In genomic region chr17:38557836-38558750, GRCh38 we compare ENCODE assay signal across 1 cellular context.
TF ChIP-seq lines count a peak whose summit lies in the region.

No MANE protein-coding gene starts in this region.

TF ChIP-seq in HEK293, 187 proteins besides CTCF, POLR2A, EP300 and RAD21 (continued from another document and continues in another):
- TF ChIP-seq ZNF692 (tag by site-specific recombination; IDR thresholded peaks at IDR 0.05) (peak; percentile 91), ZNF624 (tag by site-specific recombination; IDR thresholded peaks at IDR 0.05) (no peak), ZNF292 (tag by site-specific recombination; IDR thresholded peaks at IDR 0.05; ENCODE audit: borderline replicate concordance, low read depth) (no peak), ZFP37 (tag by site-specific recombination; IDR thresholded peaks at IDR 0.05) (no peak), ZNF311 (tag by site-specific recombination; IDR thresholded peaks at IDR 0.05; ENCODE audit: borderline replicate concordance) (no peak), SP3 (tag by site-specific recombination; IDR thresholded peaks at IDR 0.05) (peak; percentile 91), HOXA7 (CRISPR knock-in tag; IDR thresholded peaks at IDR 0.05; ENCODE audit: borderline replicate concordance) (no peak), ZNF645 (tag by site-specific recombination; IDR thresholded peaks at IDR 0.05) (no peak), ZNF629 (tag by site-specific recombination; IDR thresholded peaks at IDR 0.05) (no peak), REST (tag by site-specific recombination; IDR thresholded peaks at IDR 0.05) (no peak), ZNF362 (tag by site-specific recombination; IDR thresholded peaks at IDR 0.05) (no peak), ZNF121 (tag by site-specific recombination; IDR thresholded peaks at IDR 0.05) (no peak), SALL2 (tag by site-specific recombination; IDR thresholded peaks at IDR 0.05; ENCODE audit: borderline replicate concordance) (no peak), ZNF302 (tag by site-specific recombination; IDR thresholded peaks at IDR 0.05; ENCODE audit: low read depth) (no peak), ZNF112 (tag by site-specific recombination; IDR thresholded peaks at IDR 0.05) (no peak), ZFHX2 (tag by site-specific recombination; conservative IDR thresholded peaks at IDR 0.05) (no peak; the same call in 1 of the 2 replicates), ZNF747 (tag by site-specific recombination; IDR thresholded peaks at IDR 0.05) (no peak), ZNF707 (tag by site-specific recombination; IDR thresholded peaks at IDR 0.05) (no peak), AEBP2 (tag by site-specific recombination; IDR thresholded peaks at IDR 0.05; ENCODE audit: borderline replicate concordance) (no peak), ZNF280D (tag by site-specific recombination; IDR thresholded peaks at IDR 0.05) (no peak), ZNF704 (tag by site-specific recombination; IDR thresholded peaks at IDR 0.05) (no peak), KLF16 (tag by site-specific recombination; IDR thresholded peaks at IDR 0.05) (peak; percentile 49), ZNF223 (tag by site-specific recombination; IDR thresholded peaks at IDR 0.05) (no peak), EGR2 (tag by site-specific recombination; IDR thresholded peaks at IDR 0.05; ENCODE audit: low read depth) (peak; percentile 65), TRIM28 (IDR thresholded peaks at IDR 0.05; ENCODE audit: borderline replicate concordance, low read length) (no peak), ZNF560 (tag by site-specific recombination; IDR thresholded peaks at IDR 0.05; ENCODE audit: borderline replicate concordance) (no peak), ZBTB44 (tag by site-specific recombination; IDR thresholded peaks at IDR 0.05) (peak; percentile 47; the same call in 1 of the 2 replicates), ZNF433 (tag by site-specific recombination; IDR thresholded peaks at IDR 0.05; ENCODE audit: low read depth) (no peak), ZBTB8A (tag by site-specific recombination; IDR thresholded peaks at IDR 0.05) (peak; percentile 44), ZBTB11 (tag by site-specific recombination; conservative IDR thresholded peaks at IDR 0.05; ENCODE audit: low read depth) (peak; percentile 57), ZNF140 (tag by site-specific recombination; IDR thresholded peaks at IDR 0.05) (no peak), ZNF211 (tag by site-specific recombination; IDR thresholded peaks at IDR 0.05; ENCODE audit: low read depth) (no peak), ZBTB48 (tag by site-specific recombination; IDR thresholded peaks at IDR 0.05) (peak; percentile 96), ZNF324 (tag by site-specific recombination; IDR thresholded peaks at IDR 0.05) (0 out of 2 replicates have a peak, but pooled peaks have one; percentile 16), HIC1 (tag by site-specific recombination; IDR thresholded peaks at IDR 0.05) (peak; percentile 89), GLIS1 (tag by site-specific recombination; IDR thresholded peaks at IDR 0.05) (peak; percentile 56), ZNF169 (tag by site-specific recombination; IDR thresholded peaks at IDR 0.05) (no peak)
